Comparison of ENCODE assay signal across 1 cellular context in genomic region chr17:80005360-80006338, GRCh38.
TF ChIP-seq lines count a peak whose summit lies in the region.

No MANE protein-coding gene starts in this region.

TF ChIP-seq in HepG2, 621 proteins besides CTCF, POLR2A, EP300 and RAD21 (continued from another document):
- no peak for TF ChIP-seq ZBTB37 (CRISPR knock-in tag; IDR thresholded peaks at IDR 0.05)
- TF ChIP-seq ATF7-NPFF (CRISPR knock-in tag; IDR thresholded peaks at IDR 0.05; ENCODE audit: low read depth) = no peak
- no peak for TF ChIP-seq ARID3A (IDR thresholded peaks at IDR 0.05; ENCODE audit: low read depth, low read length)
TF ChIP-seq in HepG2: peak in this region for 146.
